In genomic region chr17:40344321-40345160, GRCh38 we compare ENCODE assay signal across 8 cellular contexts. TPM values are rescaled to one million over a fixed set of nuclear protein-coding genes. Genes with fewer than 3 reads are reported as not detected.
A peak's percentile ranks its signal among the peaks of the same experiment; 100 is the strongest.
DNase-seq lines count a peak whose midpoint lies in the region; ATAC-seq and TF ChIP-seq lines count a peak whose summit lies in the region.

No MANE protein-coding gene starts in this region.

- BruUV-seq in A673 (replicated peaks; lab: Mats Ljungman, UMichigan) = no TSS peak

- H3K27ac ChIP-seq in A673 (ENCODE audit: low read depth, low read length, poor library complexity, severe bottlenecking) (peak overlapping the region; percentile 65), duodenal mucosa (ENCODE audit: low read depth, low read length) (peak overlapping the region; percentile 94)

- H3K27me3 ChIP-seq in A673 (replicated peaks; ENCODE audit: insufficient read depth, low read depth, low read length, poor library complexity) = no peaks in the 10 kb centered on the region
- peaks cover 68% of the 10 kb centered on the region for H3K27me3 ChIP-seq in NT2/D1 (ENCODE audit: insufficient read depth, insufficient read length)
- H3K27me3 ChIP-seq in duodenal mucosa (ENCODE audit: control insufficient read depth in 1 of 2, insufficient read depth in 2 of 2, low read length in 2 of 2) = no peaks in the 10 kb centered on the region

- no peak for TF ChIP-seq CTCF in A673 (conservative IDR thresholded peaks at IDR 0.05; ENCODE audit: low read depth, low read length)

- H3K9ac ChIP-seq in NT2/D1 (ENCODE audit: insufficient read length, low read depth) (peak overlapping the region; percentile 63), duodenal mucosa (ENCODE audit: low read depth in 1 of 2, low read length in 2 of 2) (peak overlapping the region; percentile 76 to 97)

- intact Hi-C loops in A673 (cut with micrococcal nuclease; ENCODE audit: unreplicated experiment) = no loop called here

- POLR2A ChIA-PET in A673 (lab: Charles Lee; ENCODE audit: low non-redundant PET) = no interaction called here

- H3K4me3 ChIP-seq in A673 (ENCODE audit: low read depth, low read length, poor library complexity, severe bottlenecking) (peak overlapping the region; percentile 63), NT2/D1 (ENCODE audit: insufficient read length, low read depth) (peak overlapping the region; percentile 48), duodenal mucosa (ENCODE audit: low read depth in 1 of 2, low read length in 2 of 2) (peak overlapping the region; percentile 83 to 89)

- peak overlapping the region; percentile 96 to 99 (median 98) for H3K27ac Mint-ChIP-seq in naive B cell

- ATAC-seq in naive B cell (ENCODE audit: low read depth in 2 of 2) = no peak
- ATAC-seq in HG03196 (IDR thresholded peaks at IDR 0.05; ENCODE audit: unreplicated experiment) = no peak
- no peak for ATAC-seq in GM18873 (IDR thresholded peaks at IDR 0.05; ENCODE audit: low FRiP score, unreplicated experiment)
- ATAC-seq in HG02973 (IDR thresholded peaks at IDR 0.05; ENCODE audit: unreplicated experiment) = no peak

- peaks cover 0 to 17% of the 10 kb centered on the region in 2 donors for H3K36me3 Mint-ChIP-seq in naive B cell

- H3K9me3 Mint-ChIP-seq in naive B cell = no peaks in the 10 kb centered on the region

- peaks cover 74 to 91% (median 80%) of the 10 kb centered on the region in 3 donors for H3K4me1 Mint-ChIP-seq in naive B cell

- H3K36me3 ChIP-seq in A673 (ENCODE audit: insufficient read depth, low read length, poor library complexity, severe bottlenecking) = no peaks in the 10 kb centered on the region
- H3K36me3 ChIP-seq in NT2/D1 (ENCODE audit: insufficient read depth, insufficient read length, low read length) = peaks cover 30% of the 10 kb centered on the region
- H3K36me3 ChIP-seq in duodenal mucosa (ENCODE audit: control insufficient read depth in 1 of 2, insufficient read depth in 2 of 2, low read length in 2 of 2) = peaks cover 6 to 13% of the 10 kb centered on the region in 2 donors

- H3K9me3 ChIP-seq in A673 (ENCODE audit: low read depth, low read length, poor library complexity, severe bottlenecking) (no peaks in the 10 kb centered on the region), NT2/D1 (ENCODE audit: insufficient read depth, low read length) (no peaks in the 10 kb centered on the region), duodenal mucosa (ENCODE audit: control insufficient read depth in 1 of 2, low read length in 2 of 2) (no peaks in the 10 kb centered on the region)

- H3K4me1 ChIP-seq in A673 (ENCODE audit: insufficient read depth, low read length, poor library complexity, severe bottlenecking) (peaks cover 52% of the 10 kb centered on the region), NT2/D1 (ENCODE audit: insufficient read depth, insufficient read length) (peaks cover 53% of the 10 kb centered on the region), duodenal mucosa (ENCODE audit: control insufficient read depth in 1 of 2, insufficient read depth in 2 of 2, low read length in 2 of 2) (peaks cover 63 to 68% of the 10 kb centered on the region in 2 donors)

- no peak for DNase-seq in A673 (ENCODE audit: low spot score)
- no peak for DNase-seq in NT2/D1 (ENCODE audit: low read depth, low spot score)
- no peak for DNase-seq in naive B cell
- DNase-seq in 8988T = no peak

- no peaks in the 10 kb centered on the region for H3K27me3 Mint-ChIP-seq in naive B cell

- CTCF ChIA-PET in A673 (lab: Charles Lee) = interaction anchor here (0.5 kb wide), 1 partner anchor 230 kb away, joined by 4 read pairs; no protein-coding TSS in a partner anchor

- H3K4me3 Mint-ChIP-seq in naive B cell = peak overlapping the region; percentile 82 to 92 (median 86)

RNA-seq across cellular contexts. Expression of gene GJD3, which starts 20.0 kb away (rescaled TPM):
- total RNA-seq in A673 (2021) = not detected in 2 replicates
- under 1 TPM in 2 of 6 donors, not detected in 4; 0.44 to 0.98 TPM for polyA plus RNA-seq in naive B cell (ENCODE audit: low read depth in 6 of 6)

RNA-seq across cellular contexts. Expression of gene RARA, which starts 35.6 kb away (rescaled TPM):
- 25.4 and 30.3 TPM in 2 replicates for total RNA-seq in A673 (2021)
- 10 to 100 TPM in 2 of 6 donors, 1 to 10 TPM in 4; 3.1 to 12.6 (median 7.8) TPM for polyA plus RNA-seq in naive B cell (ENCODE audit: low read depth in 6 of 6)

RNA-seq across cellular contexts. Expression of gene CDC6, which starts 56.9 kb away (rescaled TPM):
- 82.6 and 85.7 TPM in 2 replicates for total RNA-seq in A673 (2021)
- 1 to 10 TPM in 1 of 6 donors, under 1 TPM in 3, not detected in 2; 0.23 to 1.3 (median 0.35) TPM for polyA plus RNA-seq in naive B cell (ENCODE audit: low read depth in 6 of 6)
